Comparison of ENCODE assay signal across 1 cellular context in the genomic region with DNA sequence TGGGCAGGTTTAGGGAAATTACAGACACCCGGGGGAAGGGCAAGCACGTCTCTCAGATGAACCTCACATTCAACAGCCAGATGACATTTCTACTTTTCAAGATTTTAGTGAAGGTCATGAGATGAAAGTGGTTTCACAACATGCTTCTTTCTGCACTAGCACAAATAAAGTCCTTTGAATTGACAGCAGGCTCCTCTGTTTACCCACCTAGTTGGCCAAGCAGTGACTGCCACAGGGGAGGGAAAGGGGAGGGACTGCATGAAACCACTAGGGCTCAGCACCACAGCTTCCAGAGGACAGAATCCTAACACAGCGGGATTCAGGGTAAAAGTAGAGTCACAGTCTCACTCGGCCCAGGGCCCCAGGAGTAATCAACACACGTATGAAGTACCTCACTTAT.
TF ChIP-seq lines count a peak whose summit lies in the region.

No MANE protein-coding gene starts in this region.

TF ChIP-seq in HepG2, 621 proteins besides CTCF, POLR2A, EP300 and RAD21 (continued from another document):
- TF ChIP-seq FIP1L1 (IDR thresholded peaks at IDR 0.05; ENCODE audit: borderline replicate concordance, insufficient read depth, low read depth, low read length) (no peak), FOXC1 (CRISPR knock-in tag; IDR thresholded peaks at IDR 0.05; ENCODE audit: borderline replicate concordance) (no peak), NCOA1 (CRISPR knock-in tag; IDR thresholded peaks at IDR 0.05) (no peak), ATF7 (IDR thresholded peaks at IDR 0.05) (no peak), ATF7 (CRISPR knock-in tag; IDR thresholded peaks at IDR 0.05) (no peak), ZNF260 (CRISPR knock-in tag; IDR thresholded peaks at IDR 0.05; ENCODE audit: borderline replicate concordance, low read depth) (no peak), ZNF362 (CRISPR knock-in tag; IDR thresholded peaks at IDR 0.05; ENCODE audit: borderline replicate concordance) (no peak), TCF7L2 (IDR thresholded peaks at IDR 0.05; ENCODE audit: low read depth, low read length) (no peak), HMG20B (CRISPR knock-in tag; conservative IDR thresholded peaks at IDR 0.05) (no peak), BATF2 (CRISPR knock-in tag; IDR thresholded peaks at IDR 0.05) (no peak), ZNF580 (CRISPR knock-in tag; IDR thresholded peaks at IDR 0.05; ENCODE audit: borderline replicate concordance, low read depth) (no peak), MED13 (CRISPR knock-in tag; IDR thresholded peaks at IDR 0.05) (no peak), KLF15 (CRISPR knock-in tag; IDR thresholded peaks at IDR 0.05; ENCODE audit: borderline replicate concordance) (no peak), THYN1 (CRISPR knock-in tag; IDR thresholded peaks at IDR 0.05; ENCODE audit: borderline replicate concordance, low read depth) (no peak), MTF2 (CRISPR knock-in tag; IDR thresholded peaks at IDR 0.05; ENCODE audit: borderline replicate concordance) (no peak), DNMT1 (CRISPR knock-in tag; IDR thresholded peaks at IDR 0.05) (no peak), PHF20 (CRISPR knock-in tag; IDR thresholded peaks at IDR 0.05) (no peak), ZNF83 (CRISPR knock-in tag; IDR thresholded peaks at IDR 0.05; ENCODE audit: borderline replicate concordance) (no peak), ZNF615 (CRISPR knock-in tag; IDR thresholded peaks at IDR 0.05; ENCODE audit: borderline replicate concordance) (no peak), RXRB (CRISPR knock-in tag; IDR thresholded peaks at IDR 0.05; ENCODE audit: borderline replicate concordance) (no peak), HINFP (CRISPR knock-in tag; IDR thresholded peaks at IDR 0.05; ENCODE audit: low read depth) (no peak), CENPT (CRISPR knock-in tag; IDR thresholded peaks at IDR 0.05; ENCODE audit: low read depth) (no peak), NKX3-1 (CRISPR knock-in tag; IDR thresholded peaks at IDR 0.05) (no peak), ZSCAN20 (CRISPR knock-in tag; IDR thresholded peaks at IDR 0.05; ENCODE audit: borderline replicate concordance) (no peak), ZNF552 (CRISPR knock-in tag; IDR thresholded peaks at IDR 0.05; ENCODE audit: borderline replicate concordance) (no peak), MXD4 (CRISPR knock-in tag; IDR thresholded peaks at IDR 0.05) (no peak), YY1 (IDR thresholded peaks at IDR 0.05; ENCODE audit: insufficient read depth, insufficient replicate concordance, low read depth, low read length) (no peak), ZNF10 (CRISPR knock-in tag; IDR thresholded peaks at IDR 0.05; ENCODE audit: borderline replicate concordance, low read depth) (no peak)
- TF ChIP-seq, protein P1, sequence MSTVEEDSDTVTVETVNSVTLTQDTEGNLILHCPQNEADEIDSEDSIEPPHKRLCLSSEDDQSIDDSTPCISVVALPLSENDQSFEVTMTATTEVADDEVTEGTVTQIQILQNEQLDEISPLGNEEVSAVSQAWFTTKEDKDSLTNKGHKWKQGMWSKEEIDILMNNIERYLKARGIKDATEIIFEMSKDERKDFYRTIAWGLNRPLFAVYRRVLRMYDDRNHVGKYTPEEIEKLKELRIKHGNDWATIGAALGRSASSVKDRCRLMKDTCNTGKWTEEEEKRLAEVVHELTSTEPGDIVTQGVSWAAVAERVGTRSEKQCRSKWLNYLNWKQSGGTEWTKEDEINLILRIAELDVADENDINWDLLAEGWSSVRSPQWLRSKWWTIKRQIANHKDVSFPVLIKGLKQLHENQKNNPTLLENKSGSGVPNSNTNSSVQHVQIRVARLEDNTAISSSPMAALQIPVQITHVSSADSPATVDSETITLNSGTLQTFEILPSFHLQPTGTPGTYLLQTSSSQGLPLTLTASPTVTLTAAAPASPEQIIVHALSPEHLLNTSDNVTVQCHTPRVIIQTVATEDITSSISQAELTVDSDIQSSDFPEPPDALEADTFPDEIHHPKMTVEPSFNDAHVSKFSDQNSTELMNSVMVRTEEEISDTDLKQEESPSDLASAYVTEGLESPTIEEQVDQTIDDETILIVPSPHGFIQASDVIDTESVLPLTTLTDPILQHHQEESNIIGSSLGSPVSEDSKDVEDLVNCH (CRISPR knock-in tag; IDR thresholded peaks at IDR 0.05), result no peak
- TF ChIP-seq, protein P2, sequence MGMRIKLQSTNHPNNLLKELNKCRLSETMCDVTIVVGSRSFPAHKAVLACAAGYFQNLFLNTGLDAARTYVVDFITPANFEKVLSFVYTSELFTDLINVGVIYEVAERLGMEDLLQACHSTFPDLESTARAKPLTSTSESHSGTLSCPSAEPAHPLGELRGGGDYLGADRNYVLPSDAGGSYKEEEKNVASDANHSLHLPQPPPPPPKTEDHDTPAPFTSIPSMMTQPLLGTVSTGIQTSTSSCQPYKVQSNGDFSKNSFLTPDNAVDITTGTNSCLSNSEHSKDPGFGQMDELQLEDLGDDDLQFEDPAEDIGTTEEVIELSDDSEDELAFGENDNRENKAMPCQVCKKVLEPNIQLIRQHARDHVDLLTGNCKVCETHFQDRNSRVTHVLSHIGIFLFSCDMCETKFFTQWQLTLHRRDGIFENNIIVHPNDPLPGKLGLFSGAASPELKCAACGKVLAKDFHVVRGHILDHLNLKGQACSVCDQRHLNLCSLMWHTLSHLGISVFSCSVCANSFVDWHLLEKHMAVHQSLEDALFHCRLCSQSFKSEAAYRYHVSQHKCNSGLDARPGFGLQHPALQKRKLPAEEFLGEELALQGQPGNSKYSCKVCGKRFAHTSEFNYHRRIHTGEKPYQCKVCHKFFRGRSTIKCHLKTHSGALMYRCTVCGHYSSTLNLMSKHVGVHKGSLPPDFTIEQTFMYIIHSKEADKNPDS (CRISPR knock-in tag; IDR thresholded peaks at IDR 0.05), result no peak
- TF ChIP-seq, protein P3, sequence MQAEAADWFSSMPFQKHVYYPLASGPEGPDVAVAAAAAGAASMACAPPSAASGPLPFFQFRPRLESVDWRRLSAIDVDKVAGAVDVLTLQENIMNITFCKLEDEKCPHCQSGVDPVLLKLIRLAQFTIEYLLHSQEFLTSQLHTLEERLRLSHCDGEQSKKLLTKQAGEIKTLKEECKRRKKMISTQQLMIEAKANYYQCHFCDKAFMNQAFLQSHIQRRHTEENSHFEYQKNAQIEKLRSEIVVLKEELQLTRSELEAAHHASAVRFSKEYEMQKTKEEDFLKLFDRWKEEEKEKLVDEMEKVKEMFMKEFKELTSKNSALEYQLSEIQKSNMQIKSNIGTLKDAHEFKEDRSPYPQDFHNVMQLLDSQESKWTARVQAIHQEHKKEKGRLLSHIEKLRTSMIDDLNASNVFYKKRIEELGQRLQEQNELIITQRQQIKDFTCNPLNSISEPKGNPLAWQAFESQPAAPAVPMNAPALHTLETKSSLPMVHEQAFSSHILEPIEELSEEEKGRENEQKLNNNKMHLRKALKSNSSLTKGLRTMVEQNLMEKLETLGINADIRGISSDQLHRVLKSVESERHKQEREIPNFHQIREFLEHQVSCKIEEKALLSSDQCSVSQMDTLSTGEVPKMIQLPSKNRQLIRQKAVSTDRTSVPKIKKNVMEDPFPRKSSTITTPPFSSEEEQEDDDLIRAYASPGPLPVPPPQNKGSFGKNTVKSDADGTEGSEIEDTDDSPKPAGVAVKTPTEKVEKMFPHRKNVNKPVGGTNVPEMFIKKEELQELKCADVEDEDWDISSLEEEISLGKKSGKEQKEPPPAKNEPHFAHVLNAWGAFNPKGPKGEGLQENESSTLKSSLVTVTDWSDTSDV (CRISPR knock-in tag; IDR thresholded peaks at IDR 0.05), result no peak
- TF ChIP-seq, protein P4, sequence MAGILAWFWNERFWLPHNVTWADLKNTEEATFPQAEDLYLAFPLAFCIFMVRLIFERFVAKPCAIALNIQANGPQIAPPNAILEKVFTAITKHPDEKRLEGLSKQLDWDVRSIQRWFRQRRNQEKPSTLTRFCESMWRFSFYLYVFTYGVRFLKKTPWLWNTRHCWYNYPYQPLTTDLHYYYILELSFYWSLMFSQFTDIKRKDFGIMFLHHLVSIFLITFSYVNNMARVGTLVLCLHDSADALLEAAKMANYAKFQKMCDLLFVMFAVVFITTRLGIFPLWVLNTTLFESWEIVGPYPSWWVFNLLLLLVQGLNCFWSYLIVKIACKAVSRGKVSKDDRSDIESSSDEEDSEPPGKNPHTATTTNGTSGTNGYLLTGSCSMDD (CRISPR knock-in tag; IDR thresholded peaks at IDR 0.05), result no peak
- TF ChIP-seq, protein P5, sequence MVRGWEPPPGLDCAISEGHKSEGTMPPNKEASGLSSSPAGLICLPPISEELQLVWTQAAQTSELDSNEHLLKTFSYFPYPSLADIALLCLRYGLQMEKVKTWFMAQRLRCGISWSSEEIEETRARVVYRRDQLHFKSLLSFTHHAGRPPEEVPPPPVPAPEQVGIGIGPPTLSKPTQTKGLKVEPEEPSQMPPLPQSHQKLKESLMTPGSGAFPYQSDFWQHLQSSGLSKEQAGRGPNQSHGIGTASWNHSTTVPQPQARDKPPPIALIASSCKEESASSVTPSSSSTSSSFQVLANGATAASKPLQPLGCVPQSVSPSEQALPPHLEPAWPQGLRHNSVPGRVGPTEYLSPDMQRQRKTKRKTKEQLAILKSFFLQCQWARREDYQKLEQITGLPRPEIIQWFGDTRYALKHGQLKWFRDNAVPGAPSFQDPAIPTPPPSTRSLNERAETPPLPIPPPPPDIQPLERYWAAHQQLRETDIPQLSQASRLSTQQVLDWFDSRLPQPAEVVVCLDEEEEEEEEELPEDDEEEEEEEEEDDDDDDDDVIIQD (CRISPR knock-in tag; IDR thresholded peaks at IDR 0.05; ENCODE audit: low read depth), result no peak
